ENCODE assay signal across 13 cellular contexts in the genomic region with DNA sequence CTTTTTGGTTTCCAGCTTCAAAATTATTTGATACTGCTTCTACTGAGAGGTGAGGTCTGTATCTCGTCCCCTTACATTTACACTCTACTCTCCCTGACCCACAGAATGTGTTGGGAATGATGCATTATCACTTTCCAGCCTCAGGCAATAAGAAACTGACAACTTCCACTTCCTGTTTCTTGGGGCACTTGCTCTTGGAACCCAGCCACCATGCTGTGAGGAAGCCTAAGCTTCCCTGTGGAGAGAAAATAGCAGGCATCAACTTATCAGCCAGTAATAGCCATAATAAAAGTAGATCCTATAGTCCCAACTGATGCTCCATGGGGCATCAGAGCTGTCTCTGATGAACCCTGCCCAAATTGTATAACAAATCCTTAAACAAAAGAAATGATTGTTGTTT. TPM values are rescaled to one million over a fixed set of nuclear protein-coding genes. Genes with fewer than 3 reads are reported as not detected.
A peak's percentile ranks its signal among the peaks of the same experiment; 100 is the strongest.
DNase-seq lines count a peak whose midpoint lies in the region; ATAC-seq, FAIRE-seq and TF ChIP-seq lines count a peak whose summit lies in the region.
"Had no signal": no experiment of that assay in that cellular context is flagged by ENCODE, and none has a peak within 500 bp of the region (broad histone marks: within the 10 kb centered on the region; RNA-seq: fewer than 3 reads in every experiment).

No MANE protein-coding gene starts in this region.

- H3K27ac ChIP-seq in iPS-20b (ENCODE audit: low read length), result no peak overlapping the region
- H3K27ac ChIP-seq in kidney (ENCODE audit: low read depth in 2 of 2, low read length in 2 of 2), result no peak overlapping the region

- TF ChIP-seq CTCF in D721Med (IDR thresholded peaks at IDR 0.05; ENCODE audit: insufficient read depth, missing control alignments), result no peak
- TF ChIP-seq CTCF in kidney (IDR thresholded peaks at IDR 0.05; ENCODE audit: borderline replicate concordance, extremely low read depth, insufficient read depth), result no peak

- ATAC-seq in GM18502 (IDR thresholded peaks at IDR 0.05; ENCODE audit: poor library complexity, unreplicated experiment), result peak; percentile 30
- peak; percentile 18 for ATAC-seq in HG03354 (IDR thresholded peaks at IDR 0.05; ENCODE audit: poor library complexity, severe bottlenecking, unreplicated experiment)
- ATAC-seq in GM21825 (IDR thresholded peaks at IDR 0.05; ENCODE audit: unreplicated experiment), result no peak

- H3K4me1 ChIP-seq in iPS-20b (ENCODE audit: insufficient read depth, low read length) (peaks cover 35% of the 10 kb centered on the region), kidney (ENCODE audit: control insufficient read depth in 1 of 2, insufficient read depth in 1 of 2, low read depth in 1 of 2, low read length in 2 of 2) (peaks cover 0 to under 1% of the 10 kb centered on the region in 2 donors)

- peak; percentile 10 for DNase-seq in RPMI8226
- DNase-seq in D721Med (ENCODE audit: insufficient read length, low spot score), result no peak
- DNase-seq in kidney, result no peak
- DNase-seq: activated T-cell treated with anti-CD3 and anti-CD28 coated beads for 4 hours; amniotic stem cell; CD4-positive, CD25-positive, alpha-beta regulatory T cell; GOT3; kidney glomerular epithelial cell; substantia nigra had no signal

- H3K36me3 ChIP-seq in iPS-20b (ENCODE audit: insufficient read depth, low read depth, low read length) (no peaks in the 10 kb centered on the region), kidney (ENCODE audit: control insufficient read depth in 1 of 2, insufficient read depth in 2 of 2, low read length in 2 of 2) (peaks cover 0 to 2% of the 10 kb centered on the region in 2 donors)

- H3K9me3 ChIP-seq in iPS-20b (ENCODE audit: insufficient read depth, low read depth, low read length) (peaks cover 17% of the 10 kb centered on the region), kidney (ENCODE audit: control insufficient read depth in 1 of 2, low read length in 2 of 2) (no peaks in the 10 kb centered on the region)

- H3K9ac ChIP-seq in iPS-20b (ENCODE audit: low read depth, low read length), result no peak overlapping the region
- H3K9ac ChIP-seq in kidney (ENCODE audit: low read length in 2 of 2), result no peak overlapping the region

- H3K4me3 ChIP-seq in iPS-20b (ENCODE audit: low read length) (peak overlapping the region; percentile 34; the same call in 1 of the 2 replicates), kidney (ENCODE audit: low read length in 2 of 2) (no peak overlapping the region)

- H3K27me3 ChIP-seq in iPS-20b (ENCODE audit: insufficient read depth, low read length), result no peaks in the 10 kb centered on the region

- intact Hi-C loops in kidney (cut with DNase I), result no loop called here

- FAIRE-seq in D721Med (lab: Jason Lieb, UNC) (no peak), kidney (lab: Jason Lieb, UNC) (no peak)

RNA-seq across cellular contexts. Expression of gene RELL1, which starts 32.6 kb away (rescaled TPM):
- 38.4 TPM for total RNA-seq in kidney
- polyA plus RNA-seq in kidney (ENCODE audit: insufficient read depth, low read depth, low replicate concordance), result 1.4 TPM
